Comparison of ENCODE assay signal across 25 cellular contexts in the genomic region with DNA sequence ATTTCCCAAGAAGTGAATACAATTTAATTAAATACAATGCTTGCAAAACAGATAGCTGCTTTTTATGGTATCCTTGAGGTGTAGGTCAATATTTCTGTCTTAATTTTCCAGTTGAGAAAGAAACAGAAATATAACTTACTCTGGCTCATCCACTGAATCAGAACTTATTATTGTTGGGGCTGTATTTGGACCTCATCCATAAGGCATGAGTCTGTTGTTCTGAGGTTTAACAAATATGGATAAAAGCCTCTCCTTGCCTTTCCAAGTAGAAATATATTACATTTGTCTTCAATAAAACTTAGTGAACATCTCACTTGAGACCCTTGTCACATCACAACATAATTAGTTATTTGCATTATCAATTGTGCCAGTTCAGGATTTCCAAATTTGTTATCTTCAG.
A peak's percentile ranks its signal among the peaks of the same experiment; 100 is the strongest.
DNase-seq lines count a peak whose midpoint lies in the region; ATAC-seq, FAIRE-seq and TF ChIP-seq lines count a peak whose summit lies in the region.
"Had no signal": no experiment of that assay in that cellular context is flagged by ENCODE, and none has a peak within 500 bp of the region (broad histone marks: within the 10 kb centered on the region; RNA-seq: fewer than 3 reads in every experiment).

No MANE protein-coding gene starts in this region.

- DNase-seq in AG10803 (ENCODE audit: low read depth) (peak; percentile 39), astrocyte (ENCODE audit: low read depth) (peak; percentile 50), fibroblast of peridontal ligament (ENCODE audit: extremely low read depth) (peak; percentile 70), stromal cell of bone marrow (ENCODE audit: low read depth) (peak; percentile 86)
- DNase-seq: Caco-2; CD8-positive, alpha-beta T cell; DMS79; EL; GDM1; H7; IMR-90; KG1; MM.1S; NCI-H2029; NCI-H2227 treated with DMSO at 0.1 percent for 48 hours; NCI-H526 treated with DMSO at 0.1 percent for 48 hours; Right ventricle myocardium superior; RPMI8226 had no signal

- FAIRE-seq in astrocyte (lab: Jason Lieb, UNC), result no peak
- FAIRE-seq: GM12892 had no signal

- H3K4me1 Mint-ChIP-seq in astrocyte (ENCODE audit: low read depth, unreplicated experiment), result peaks cover 32% of the 10 kb centered on the region
- H3K4me1 Mint-ChIP-seq: B cell had no signal

- no peak overlapping the region for H3K27ac ChIP-seq in astrocyte (ENCODE audit: low read depth, low read length)
- H3K27ac ChIP-seq: C4-2B, SJSA1 had no signal

- no peaks in the 10 kb centered on the region for H3K27me3 ChIP-seq in astrocyte (ENCODE audit: insufficient read depth, low read length)
- H3K27me3 ChIP-seq: SJSA1 had no signal

- no peak overlapping the region for H3K4me3 Mint-ChIP-seq in astrocyte (ENCODE audit: unreplicated experiment)
- H3K4me3 Mint-ChIP-seq: B cell; CD8-positive, alpha-beta T cell had no signal

- no peaks in the 10 kb centered on the region for H3K36me3 ChIP-seq in astrocyte (ENCODE audit: insufficient read depth, low read length)
- H3K36me3 ChIP-seq: SJSA1 had no signal

- ATAC-seq in HG02759 (IDR thresholded peaks at IDR 0.05; ENCODE audit: unreplicated experiment) (no peak), GM18861 (IDR thresholded peaks at IDR 0.05; ENCODE audit: unreplicated experiment) (no peak), HG03521 (IDR thresholded peaks at IDR 0.05; ENCODE audit: unreplicated experiment) (no peak)
- ATAC-seq: CD8-positive, alpha-beta T cell had no signal

- H3K27me3 Mint-ChIP-seq in astrocyte (ENCODE audit: low read depth, unreplicated experiment), result no peaks in the 10 kb centered on the region
- H3K27me3 Mint-ChIP-seq: B cell had no signal

- H3K9me3 ChIP-seq in astrocyte (ENCODE audit: insufficient read depth, low read depth, low read length), result no peaks in the 10 kb centered on the region
- H3K9me3 ChIP-seq: Caco-2, SJSA1 had no signal

- no peak overlapping the region for H2AFZ ChIP-seq in astrocyte (ENCODE audit: low read depth, low read length)

- no peaks in the 10 kb centered on the region for H3K79me2 ChIP-seq in astrocyte (ENCODE audit: insufficient read depth, low read length)

- H4K20me1 ChIP-seq in astrocyte (ENCODE audit: insufficient read depth, low read length), result no peaks in the 10 kb centered on the region

- H3K4me3 ChIP-seq in AG10803 (ENCODE audit: low read length) (no peak overlapping the region), astrocyte (ENCODE audit: insufficient read depth, low read depth, low read length) (no peak overlapping the region)
- H3K4me3 ChIP-seq: SJSA1 had no signal

- H3K4me2 ChIP-seq in astrocyte (ENCODE audit: low read length), result no peak overlapping the region

- H3K9ac ChIP-seq in astrocyte (ENCODE audit: low read length), result no peak overlapping the region

- H3K9me3 Mint-ChIP-seq in astrocyte (ENCODE audit: unreplicated experiment), result no peaks in the 10 kb centered on the region
- H3K9me3 Mint-ChIP-seq: CD8-positive, alpha-beta T cell had no signal

- no peak overlapping the region for H3K27ac Mint-ChIP-seq in astrocyte (ENCODE audit: unreplicated experiment)
- H3K27ac Mint-ChIP-seq: B cell; CD8-positive, alpha-beta T cell had no signal

- H3K4me1 ChIP-seq in astrocyte (ENCODE audit: insufficient read depth, low read length), result peaks cover 20% of the 10 kb centered on the region
- H3K4me1 ChIP-seq: Caco-2, SJSA1 had no signal

- TF ChIP-seq CTCF in AG10803 (conservative IDR thresholded peaks at IDR 0.05; ENCODE audit: low read length), result no peak
- TF ChIP-seq CTCF in astrocyte (IDR thresholded peaks at IDR 0.05; ENCODE audit: insufficient read depth, low read depth, low read length), result no peak

- no peaks in the 10 kb centered on the region for H3K36me3 Mint-ChIP-seq in astrocyte (ENCODE audit: low read depth, unreplicated experiment)
- H3K36me3 Mint-ChIP-seq: CD8-positive, alpha-beta T cell had no signal
